ENCODE assay signal across 9 cellular contexts in genomic region chr2:48414980-48415764, GRCh38. TPM values are rescaled to one million over a fixed set of nuclear protein-coding genes. Genes with fewer than 3 reads are reported as not detected.
DNase-seq lines count a peak whose midpoint lies in the region; ATAC-seq, FAIRE-seq and TF ChIP-seq lines count a peak whose summit lies in the region.
"Had no signal": no experiment of that assay in that cellular context is flagged by ENCODE, and none has a peak within 500 bp of the region (broad histone marks: within the 10 kb centered on the region; RNA-seq: fewer than 3 reads in every experiment).

No MANE protein-coding gene starts in this region.

- peaks cover 11% of the 10 kb centered on the region for H3K4me1 Mint-ChIP-seq in endothelial cell (ENCODE audit: unreplicated experiment)

- H3K4me1 ChIP-seq in PC-3 (ENCODE audit: insufficient read depth, low read length): peaks cover 5% of the 10 kb centered on the region

- H3K9ac ChIP-seq in PC-3 (ENCODE audit: low read length): no peak overlapping the region

- H2AFZ ChIP-seq in PC-3 (ENCODE audit: low read length): no peak overlapping the region

- peak overlapping the region; percentile 76 for H3K27ac Mint-ChIP-seq in endothelial cell (ENCODE audit: unreplicated experiment)

- no peaks in the 10 kb centered on the region for H4K20me1 ChIP-seq in PC-3 (ENCODE audit: low read length)

- no peaks in the 10 kb centered on the region for H3K36me3 ChIP-seq in PC-3 (ENCODE audit: low read depth, low read length)
- H3K36me3 ChIP-seq: breast epithelium had no signal

- no peaks in the 10 kb centered on the region for H3K9me2 ChIP-seq in PC-3 (replicated peaks; ENCODE audit: low read length)

- no peak for FAIRE-seq in D721Med (lab: Jason Lieb, UNC)

- TF ChIP-seq CTCF in endothelial cell (IDR thresholded peaks at IDR 0.05; ENCODE audit: unreplicated experiment): no peak
- TF ChIP-seq CTCF in D721Med (IDR thresholded peaks at IDR 0.05; ENCODE audit: insufficient read depth, missing control alignments): no peak
- no peak for TF ChIP-seq CTCF in PC-3 (conservative IDR thresholded peaks at IDR 0.05; ENCODE audit: low read depth, low read length)

- BruUV-seq in PC-3 (replicated peaks; lab: Mats Ljungman, UMichigan): no TSS peak

- no peak overlapping the region for H3K27ac ChIP-seq in PC-3 (ENCODE audit: low read length)

- H3K4me2 ChIP-seq in PC-3 (ENCODE audit: low read length): no peak overlapping the region

- no peaks in the 10 kb centered on the region for H3K79me2 ChIP-seq in PC-3 (ENCODE audit: low read length)

- no peak overlapping the region for H3K4me3 Mint-ChIP-seq in endothelial cell (ENCODE audit: unreplicated experiment)

- H3K9me3 ChIP-seq in PC-3 (ENCODE audit: low read length): no peaks in the 10 kb centered on the region
- H3K9me3 ChIP-seq: breast epithelium had no signal

- CTCF ChIA-PET in PC-3 (lab: Charles Lee): no interaction called here

- H3K4me3 ChIP-seq in PC-3 (ENCODE audit: low read length): no peak overlapping the region

- DNase-seq in Daoy (ENCODE audit: low read depth): peak; percentile 51
- DNase-seq in NCI-H1092 treated with DMSO at 0.1 percent for 48 hours (lab: John Stamatoyannopoulos, UW): peak; percentile 87
- no peak for DNase-seq in endothelial cell (ENCODE audit: low spot score)
- DNase-seq in nucleus accumbens (lab: John Stamatoyannopoulos, UW): peak in 54 of 56 donors; percentile 49 to 91 (median 79)
- no peak for DNase-seq in hepatic stellate cell (ENCODE audit: low spot score)
- no peak for DNase-seq in D721Med (ENCODE audit: insufficient read length, low spot score)
- no peak for DNase-seq in PC-3

- H3K27me3 ChIP-seq in PC-3 (ENCODE audit: low read length): no peaks in the 10 kb centered on the region
- H3K27me3 ChIP-seq: breast epithelium had no signal

- peaks cover 3% of the 10 kb centered on the region for H3K27me3 Mint-ChIP-seq in endothelial cell (ENCODE audit: unreplicated experiment)

- intact Hi-C loops in PC-3 (cut with micrococcal nuclease): no loop called here

- POLR2A ChIA-PET in PC-3 (lab: Charles Lee; ENCODE audit: unreplicated experiment): no interaction called here

- no peak for ATAC-seq in PC-3
- ATAC-seq in HG02588 (IDR thresholded peaks at IDR 0.05; ENCODE audit: unreplicated experiment): no peak

- no peaks in the 10 kb centered on the region for H3K36me3 Mint-ChIP-seq in endothelial cell (ENCODE audit: low read depth, unreplicated experiment)

- H3K9me3 Mint-ChIP-seq in endothelial cell (ENCODE audit: unreplicated experiment): no peaks in the 10 kb centered on the region

- no peaks in the 10 kb centered on the region for H3F3A ChIP-seq in PC-3 (ENCODE audit: low read length, unreplicated experiment)

RNA-seq across cellular contexts. Expression of gene PPP1R21, which starts 25.4 kb away (rescaled TPM):
- total RNA-seq in Daoy (2014; rRNA removed; shearing (Covaris generic)): 15.2 and 25.3 TPM in 2 replicates
- 15.8 TPM for total RNA-seq in endothelial cell (ENCODE audit: unreplicated experiment)
- 8.6 and 9.4 TPM in 2 replicates for total RNA-seq in PC-3 (2014; rRNA removed)

Comparison
In these comparisons a context has a peak if more than half of its experiments do, and no peak if none do; other contexts are left out.
1. DNase-seq: peak in Daoy (single experiment), NCI-H1092 treated with DMSO at 0.1 percent for 48 hours (single experiment) and nucleus accumbens (54 of 56); none in endothelial cell (single experiment), hepatic stellate cell (single experiment), D721Med (single experiment) and PC-3 (single experiment).